ENCODE assay signal across 12 cellular contexts in the genomic region with DNA sequence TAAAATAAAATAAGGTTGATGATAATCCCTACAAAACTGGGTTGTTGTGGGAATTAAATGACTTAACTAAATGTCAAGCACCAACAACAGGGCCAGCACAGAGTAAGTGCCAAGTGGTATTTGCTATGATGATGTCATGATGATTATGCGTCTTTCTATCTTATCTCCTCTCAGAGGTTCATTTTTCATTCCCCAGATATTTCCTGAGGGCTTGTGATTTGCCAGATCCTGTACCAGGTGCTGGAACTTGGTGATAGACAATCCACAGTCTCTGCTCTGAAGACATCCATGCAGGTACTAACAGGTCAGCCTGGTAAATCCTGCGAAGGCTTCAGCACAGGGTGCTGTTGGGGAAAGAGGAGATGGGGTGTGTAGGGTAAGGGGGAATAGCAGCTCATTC. TPM values are rescaled to one million over a fixed set of nuclear protein-coding genes. Genes with fewer than 3 reads are reported as not detected.
DNase-seq lines count a peak whose midpoint lies in the region; ATAC-seq, FAIRE-seq and TF ChIP-seq lines count a peak whose summit lies in the region.
"Had no signal": no experiment of that assay in that cellular context is flagged by ENCODE, and none has a peak within 500 bp of the region (broad histone marks: within the 10 kb centered on the region; RNA-seq: fewer than 3 reads in every experiment).

No MANE protein-coding gene starts in this region.

- H3K23ac ChIP-seq in mesenchymal stem cell (ENCODE audit: low read length in 2 of 2) = no peak overlapping the region

- peak overlapping the region in 1 of 2 experiments; percentile 55 for H3K4ac ChIP-seq in mesenchymal stem cell (ENCODE audit: low read depth in 1 of 2, low read length in 2 of 2)

- H3K18ac ChIP-seq in mesenchymal stem cell (ENCODE audit: low read depth in 1 of 2, low read length in 2 of 2) = peak overlapping the region; percentile 73 to 80

- CTCF ChIA-PET in activated naive CD4-positive, alpha-beta T cell treated with anti-CD3 and anti-CD28 coated beads for 36 hours (lab: Charles Lee) = no interaction called here

- peaks cover 6% of the 10 kb centered on the region for H3K79me1 ChIP-seq in mesenchymal stem cell (replicated peaks; ENCODE audit: low read length, poor library complexity, severe bottlenecking)

- H3K4me2 ChIP-seq in mesenchymal stem cell (ENCODE audit: low read length, poor library complexity, severe bottlenecking) = no peak overlapping the region

- intact Hi-C loops in activated naive CD4-positive, alpha-beta T cell treated with anti-CD3 and anti-CD28 coated beads for 36 hours (cut with micrococcal nuclease) = no loop called here

- peak overlapping the region; percentile 99 for H2AK5ac ChIP-seq in mesenchymal stem cell (ENCODE audit: low read length, severe bottlenecking)

- H3K9ac ChIP-seq in mesenchymal stem cell (ENCODE audit: low read length) = no peak overlapping the region

- no peaks in the 10 kb centered on the region for H3K36me3 Mint-ChIP-seq in activated naive CD4-positive, alpha-beta T cell treated with anti-CD3 and anti-CD28 coated beads for 36 hours (ENCODE audit: low read depth)

- no peaks in the 10 kb centered on the region for H3K27me3 Mint-ChIP-seq in activated naive CD4-positive, alpha-beta T cell treated with anti-CD3 and anti-CD28 coated beads for 36 hours (ENCODE audit: low read depth)

- no peak overlapping the region for H3K4me3 Mint-ChIP-seq in activated naive CD4-positive, alpha-beta T cell treated with anti-CD3 and anti-CD28 coated beads for 36 hours

- peak overlapping the region in 1 of 2 experiments; percentile 65 for H2BK12ac ChIP-seq in mesenchymal stem cell (ENCODE audit: low read length in 2 of 2)

- no peaks in the 10 kb centered on the region for H3K27me3 ChIP-seq in brain microvascular endothelial cell (replicated peaks)
- no peaks in the 10 kb centered on the region for H3K27me3 ChIP-seq in mesenchymal stem cell (ENCODE audit: control insufficient read depth in 1 of 2, insufficient read depth in 1 of 2, low read length in 2 of 2)

- H3K4me3 ChIP-seq in brain microvascular endothelial cell (ENCODE audit: low read depth, low read length) = no peak overlapping the region
- H3K4me3 ChIP-seq in mesenchymal stem cell (ENCODE audit: insufficient read depth in 1 of 2, low read depth in 1 of 2, low read length in 2 of 2) = no peak overlapping the region

- DNase-seq in M059J (ENCODE audit: low read depth) = peak; percentile 64
- peak; percentile 73 for DNase-seq in brain microvascular endothelial cell
- peak; percentile 64 for DNase-seq in mesenchymal stem cell
- no peak for DNase-seq in NCI-H446 (lab: John Stamatoyannopoulos, UW)
- no peak for DNase-seq in activated naive CD4-positive, alpha-beta T cell treated with anti-CD3 and anti-CD28 coated beads for 36 hours
- DNase-seq in frontal cortex (ENCODE audit: low spot score in 2 of 2) = no peak
- DNase-seq: DMS153, midbrain, NCI-H1092, RPMI8226 had no signal

- H3K4me1 Mint-ChIP-seq in activated naive CD4-positive, alpha-beta T cell treated with anti-CD3 and anti-CD28 coated beads for 36 hours (ENCODE audit: low read depth) = peaks cover 28% of the 10 kb centered on the region

- no peak overlapping the region for H3K27ac Mint-ChIP-seq in activated naive CD4-positive, alpha-beta T cell treated with anti-CD3 and anti-CD28 coated beads for 36 hours

- no peak overlapping the region for H4K8ac ChIP-seq in mesenchymal stem cell (ENCODE audit: low read length)

- no peak for ATAC-seq in GM18867 (IDR thresholded peaks at IDR 0.05; ENCODE audit: unreplicated experiment)

- no peak overlapping the region for H2BK15ac ChIP-seq in mesenchymal stem cell (ENCODE audit: low read depth, poor library complexity, severe bottlenecking)

- H3K9me3 ChIP-seq in mesenchymal stem cell (ENCODE audit: control insufficient read depth, low read length) = no peaks in the 10 kb centered on the region

- no peak for TF ChIP-seq CTCF in C4-2B (conservative IDR thresholded peaks at IDR 0.05)
- no peak for TF ChIP-seq CTCF in brain microvascular endothelial cell (IDR thresholded peaks at IDR 0.05; ENCODE audit: low read depth, low read length, missing control alignments)

- peaks cover 22% of the 10 kb centered on the region for H3K4me1 ChIP-seq in mesenchymal stem cell (ENCODE audit: control insufficient read depth, insufficient read depth, low read depth, low read length)

- no peaks in the 10 kb centered on the region for H3K9me3 Mint-ChIP-seq in activated naive CD4-positive, alpha-beta T cell treated with anti-CD3 and anti-CD28 coated beads for 36 hours

- no peak for FAIRE-seq in frontal cortex (lab: Jason Lieb, UNC)

- H4K91ac ChIP-seq in mesenchymal stem cell (ENCODE audit: low read length) = no peak overlapping the region

- H3K14ac ChIP-seq in mesenchymal stem cell (ENCODE audit: low read length in 2 of 2) = peak overlapping the region in 1 of 2 experiments; percentile 80

- 67% methylated on average over 1 of the region's 2 CpGs for WGBS in mesenchymal stem cell

- H3K27ac ChIP-seq in C4-2B (peak overlapping the region; percentile 81), brain microvascular endothelial cell (peak overlapping the region; percentile 64), mesenchymal stem cell (ENCODE audit: low read length, poor library complexity, severe bottlenecking) (peak overlapping the region; percentile 47)

- no peak overlapping the region for H2AFZ ChIP-seq in mesenchymal stem cell (ENCODE audit: low read depth, low read length)

- no peak overlapping the region for H2BK120ac ChIP-seq in mesenchymal stem cell (ENCODE audit: low read depth, low read length)

- H2BK5ac ChIP-seq in mesenchymal stem cell (ENCODE audit: low read depth, low read length, poor library complexity, severe bottlenecking) = no peak overlapping the region

- in situ Hi-C loops in brain microvascular endothelial cell (cut with HindIII; ENCODE audit: low pct_ligation_motif_present, low sequenced_read_pairs) = no loop called here

- H3K36me3 ChIP-seq in brain microvascular endothelial cell (replicated peaks) = no peaks in the 10 kb centered on the region
- H3K36me3 ChIP-seq in mesenchymal stem cell (ENCODE audit: control insufficient read depth in 1 of 2, insufficient read depth in 2 of 2, low read depth in 1 of 2, low read length in 2 of 2) = no peaks in the 10 kb centered on the region

RNA-seq across cellular contexts. Expression of gene MYH9, which starts 8.2 kb away (rescaled TPM):
- total RNA-seq in M059J (2014; rRNA removed; shearing (Covaris generic)) = 151 and 320 TPM in 2 replicates
- polyA plus RNA-seq in mesenchymal stem cell (2013, experiment 1 of 2) = 369 TPM
- polyA plus RNA-seq in mesenchymal stem cell (2013, experiment 2 of 2) = 336 TPM
- 100 to 1,000 TPM; 574 to 625 TPM for total RNA-seq in activated naive CD4-positive, alpha-beta T cell treated with anti-CD3 and anti-CD28 coated beads for 36 hours
- 32.2 TPM for total RNA-seq in frontal cortex

Comparison
In these comparisons a context has a peak if more than half of its experiments do, and no peak if none do; other contexts are left out.
1. DNase-seq: peak in M059J (single experiment), brain microvascular endothelial cell (single experiment) and mesenchymal stem cell (single experiment); none in NCI-H446 (0 of 2), activated naive CD4-positive, alpha-beta T cell treated with anti-CD3 and anti-CD28 coated beads for 36 hours (single experiment) and frontal cortex (0 of 2).
2. Peak in every context shown above with its lines, with median percentiles within 50 percentile points of each other: H3K27ac ChIP-seq.